ENCODE assay signal across 8 cellular contexts in genomic region chr9:97703437-97704326, GRCh38. TPM values are rescaled to one million over a fixed set of nuclear protein-coding genes. Genes with fewer than 3 reads are reported as not detected.
DNase-seq lines count a peak whose midpoint lies in the region; ATAC-seq and TF ChIP-seq lines count a peak whose summit lies in the region.

No MANE protein-coding gene starts in this region.

- TF ChIP-seq CTCF in right lobe of liver (IDR thresholded peaks at IDR 0.05) (no peak), transverse colon (IDR thresholded peaks at IDR 0.05) (no peak)

- peak overlapping the region in 1 of 3 donors; percentile 26 for H3K27ac ChIP-seq in right lobe of liver
- peak overlapping the region in 2 of 4 donors; percentile 19 to 58 for H3K27ac ChIP-seq in transverse colon

- H3K27me3 Mint-ChIP-seq in activated naive CD8-positive, alpha-beta T cell treated with anti-CD3 and anti-CD28 coated beads for 36 hours, result peaks cover 18% of the 10 kb centered on the region

- H3K27me3 ChIP-seq in right lobe of liver (no peaks in the 10 kb centered on the region), transverse colon (no peaks in the 10 kb centered on the region)

- peak; percentile 67 to 79 (median 76) for ATAC-seq in right lobe of liver
- no peak for ATAC-seq in HG03045 (IDR thresholded peaks at IDR 0.05; ENCODE audit: unreplicated experiment)
- no peak for ATAC-seq in HG03139 (IDR thresholded peaks at IDR 0.05; ENCODE audit: unreplicated experiment)

- H3K9me3 ChIP-seq in right lobe of liver (no peaks in the 10 kb centered on the region), transverse colon (no peaks in the 10 kb centered on the region)

- no peak overlapping the region for H3K4me3 Mint-ChIP-seq in activated naive CD8-positive, alpha-beta T cell treated with anti-CD3 and anti-CD28 coated beads for 36 hours

- no peak for TF ChIP-seq POLR2A in right lobe of liver (IDR thresholded peaks at IDR 0.05)
- no peak for TF ChIP-seq POLR2A in transverse colon (IDR thresholded peaks at IDR 0.05)

- H3K36me3 Mint-ChIP-seq in activated naive CD8-positive, alpha-beta T cell treated with anti-CD3 and anti-CD28 coated beads for 36 hours, result no peaks in the 10 kb centered on the region

- H3K4me1 ChIP-seq in right lobe of liver, result peaks cover 0 to 13% (median 6%) of the 10 kb centered on the region in 4 donors
- H3K4me1 ChIP-seq in transverse colon, result peaks cover 0 to 4% (median 0%) of the 10 kb centered on the region in 4 donors

- peaks cover 29% of the 10 kb centered on the region for H3K4me1 Mint-ChIP-seq in activated naive CD8-positive, alpha-beta T cell treated with anti-CD3 and anti-CD28 coated beads for 36 hours

- peak overlapping the region; percentile 86 for H3K27ac Mint-ChIP-seq in activated naive CD8-positive, alpha-beta T cell treated with anti-CD3 and anti-CD28 coated beads for 36 hours

- intact Hi-C loops in right lobe of liver (cut with DNase I) (no loop called here), transverse colon (cut with DNase I; ENCODE audit: low total_unique reads) (no loop called here)

- in situ Hi-C loops in transverse colon (cut with MboI; ENCODE audit: low pct_ligation_motif_present in 1 of 4, low pct_unique_long_range_greater_than_20kb in 1 of 4, low sequenced_read_pairs in 3 of 4), result loop anchor here in 2 of 4 donors (25.0 kb wide), 4 partner anchors 91 to 584 kb away; partner anchors contain the start of gene TBC1D2 (in 1 of the 2)

- H3K36me3 ChIP-seq in right lobe of liver (no peaks in the 10 kb centered on the region), transverse colon (no peaks in the 10 kb centered on the region)

- WGBS in right lobe of liver (ENCODE audit: insufficient coverage, low coverage, low lambda C conversion rate, missing lambda C conversion rate), result 45% methylated on average over 11 of the region's 11 CpGs
- 61 to 70% methylated on average over 4 to 11 of the region's 11 CpGs for WGBS in transverse colon (ENCODE audit: low coverage in 1 of 2), 2 donors

- TF ChIP-seq EP300 in transverse colon (IDR thresholded peaks at IDR 0.05; ENCODE audit: low read depth), result no peak

- H3K4me3 ChIP-seq in right lobe of liver (no peak overlapping the region), transverse colon (no peak overlapping the region)

- peak; percentile 61 for DNase-seq in activated CD4-positive, alpha-beta T cell treated with anti-CD3 and anti-CD28 coated beads for 48 hours
- no peak for DNase-seq in activated CD4-positive, alpha-beta T cell treated with anti-CD3 and anti-CD28 coated beads for 1 hour
- DNase-seq in NCI-H1417 (lab: John Stamatoyannopoulos, UW) (peak; percentile 7 to 84 (median 64)), right lobe of liver (no peak), transverse colon (no peak)
- DNase-seq in activated naive CD8-positive, alpha-beta T cell treated with anti-CD3 and anti-CD28 coated beads for 36 hours, result peak; percentile 25

- no peaks in the 10 kb centered on the region for H3K9me3 Mint-ChIP-seq in activated naive CD8-positive, alpha-beta T cell treated with anti-CD3 and anti-CD28 coated beads for 36 hours

RNA-seq across cellular contexts. Expression of gene XPA, which starts 6.5 kb away (rescaled TPM):
- total RNA-seq in activated naive CD8-positive, alpha-beta T cell treated with anti-CD3 and anti-CD28 coated beads for 36 hours, result 10 to 100 TPM; 12.6 to 14.4 TPM
- total RNA-seq in right lobe of liver (1 to 10 TPM; 4.4 to 9.0 (median 6.7) TPM), transverse colon (10 to 100 TPM in 2 of 4 donors, 1 to 10 TPM in 2; 6.4 to 44.4 (median 12.5) TPM)

Comparison
In these comparisons a context has a peak if more than half of its experiments do, and no peak if none do; other contexts are left out.
1. DNase-seq: peak in activated CD4-positive, alpha-beta T cell treated with anti-CD3 and anti-CD28 coated beads for 48 hours (single experiment), NCI-H1417 (3 of 3) and activated naive CD8-positive, alpha-beta T cell treated with anti-CD3 and anti-CD28 coated beads for 36 hours (single experiment); none in activated CD4-positive, alpha-beta T cell treated with anti-CD3 and anti-CD28 coated beads for 1 hour (single experiment), right lobe of liver (0 of 3) and transverse colon (single experiment).
2. ATAC-seq: peak in right lobe of liver (4 of 4); none in HG03045 (single experiment) and HG03139 (single experiment).